Comparison of ENCODE assay signal across 1 cellular context in genomic region chr7:66557214-66558200, GRCh38.
TF ChIP-seq lines count a peak whose summit lies in the region.

No MANE protein-coding gene starts in this region.

TF ChIP-seq in HEK293, 187 proteins besides CTCF, POLR2A, EP300 and RAD21 (continued from another document):
- TF ChIP-seq ZNF26 (tag by site-specific recombination; IDR thresholded peaks at IDR 0.05) (no peak), ZNF501 (tag by site-specific recombination; IDR thresholded peaks at IDR 0.05) (no peak), ZNF843 (tag by site-specific recombination; IDR thresholded peaks at IDR 0.05) (no peak), ZIC2 (tag by site-specific recombination; IDR thresholded peaks at IDR 0.05) (0 out of 2 replicates have a peak, but pooled peaks have one; percentile 11)
